Comparison of ENCODE assay signal across 32 cellular contexts in genomic region chr12:80711866-80712265, GRCh38. TPM values are rescaled to one million over a fixed set of nuclear protein-coding genes. Genes with fewer than 3 reads are reported as not detected.
"Had no signal": no experiment of that assay in that cellular context is flagged by ENCODE, and none has a peak within 500 bp of the region (broad histone marks: within the 10 kb centered on the region; RNA-seq: fewer than 3 reads in every experiment).

No MANE protein-coding gene starts in this region.

- H3K9me3 Mint-ChIP-seq: activated CD4-positive, alpha-beta memory T cell treated with anti-CD3 and anti-CD28 coated beads, Interleukin-2, amount 10 ng/mL, durations not matched to agents 7 days and 5 days; activated CD4-positive, alpha-beta T cell treated with anti-CD3 and anti-CD28 coated beads, Interleukin-2, amount 10 ng/mL, durations not matched to agents 7 days and 5 days; activated naive CD4-positive, alpha-beta T cell treated with anti-CD3 and anti-CD28 coated beads, Interleukin-2, amount 10 ng/mL, durations not matched to agents 7 days and 5 days; activated naive CD8-positive, alpha-beta T cell treated with anti-CD3 and anti-CD28 coated beads, Interleukin-2, amount 10 ng/mL, durations not matched to agents 7 days and 5 days; activated T-cell treated with anti-CD3 and anti-CD28 coated beads, Interleukin-2, amount 50 U/mL, for 24 hours; dendritic cell treated with granulocyte-macrophage colony-stimulating factor and Interleukin-4, amounts not matched to agents 40 ng/mL and 50 ng/mL, for 4 days; endodermal cell; WTC11 had no signal

- H3K4me3 Mint-ChIP-seq: activated CD4-positive, alpha-beta memory T cell treated with anti-CD3 and anti-CD28 coated beads, Interleukin-2, amount 10 ng/mL, durations not matched to agents 7 days and 5 days; activated CD4-positive, alpha-beta T cell treated with anti-CD3 and anti-CD28 coated beads, Interleukin-2, amount 10 ng/mL, durations not matched to agents 7 days and 5 days; activated naive CD4-positive, alpha-beta T cell treated with anti-CD3 and anti-CD28 coated beads, Interleukin-2, amount 10 ng/mL, durations not matched to agents 7 days and 5 days; activated naive CD8-positive, alpha-beta T cell treated with anti-CD3 and anti-CD28 coated beads, Interleukin-2, amount 10 ng/mL, durations not matched to agents 7 days and 5 days; activated T-cell treated with anti-CD3 and anti-CD28 coated beads, Interleukin-2, amount 50 U/mL, for 24 hours; activated T-cell treated with anti-CD3 and anti-CD28 coated beads, Interleukin-2, amount 50 U/mL, for 72 hours; dendritic cell treated with granulocyte-macrophage colony-stimulating factor and Interleukin-4, amounts not matched to agents 40 ng/mL and 50 ng/mL, for 4 days; endodermal cell; T-helper 17 cell; WTC11 had no signal

- H3K4me3 ChIP-seq: ascending aorta, breast epithelium, cardiac muscle cell, colonic mucosa, dorsolateral prefrontal cortex, esophagus muscularis mucosa, gastroesophageal sphincter had no signal

- H3K9me3 ChIP-seq: ascending aorta, breast epithelium, colonic mucosa, esophagus muscularis mucosa, gastroesophageal sphincter had no signal

- H3K36me3 ChIP-seq: ascending aorta, breast epithelium, cardiac muscle cell, colonic mucosa, esophagus muscularis mucosa, gastroesophageal sphincter had no signal

- ATAC-seq: activated naive CD4-positive, alpha-beta T cell treated with anti-CD3 and anti-CD28 coated beads, Interleukin-2, amount 50 U/mL, for 72 hours; activated T-cell treated with anti-CD3 and anti-CD28 coated beads, Interleukin-2, amount 50 U/mL, for 72 hours; foreskin keratinocyte; gastroesophageal sphincter; T-helper 17 cell; WTC11 had no signal

- H3K4me1 Mint-ChIP-seq: activated CD4-positive, alpha-beta T cell treated with anti-CD3 and anti-CD28 coated beads, Interleukin-2, amount 10 ng/mL, durations not matched to agents 7 days and 5 days; activated naive CD4-positive, alpha-beta T cell treated with anti-CD3 and anti-CD28 coated beads, Interleukin-2, amount 10 ng/mL, durations not matched to agents 7 days and 5 days; T-helper 17 cell had no signal

- H3K27ac ChIP-seq: ascending aorta, breast epithelium, cardiac muscle cell, colonic mucosa, dorsolateral prefrontal cortex, esophagus muscularis mucosa, foreskin keratinocyte, gastroesophageal sphincter had no signal

- H3K27me3 ChIP-seq: ascending aorta had no signal

- H3K27ac Mint-ChIP-seq: activated CD4-positive, alpha-beta memory T cell treated with anti-CD3 and anti-CD28 coated beads, Interleukin-2, amount 10 ng/mL, durations not matched to agents 7 days and 5 days; activated CD4-positive, alpha-beta T cell treated with anti-CD3 and anti-CD28 coated beads, Interleukin-2, amount 10 ng/mL, durations not matched to agents 7 days and 5 days; activated naive CD4-positive, alpha-beta T cell treated with anti-CD3 and anti-CD28 coated beads, Interleukin-2, amount 10 ng/mL, durations not matched to agents 7 days and 5 days; activated naive CD4-positive, alpha-beta T cell treated with anti-CD3 and anti-CD28 coated beads, Interleukin-2, amount 50 U/mL, for 72 hours; activated naive CD8-positive, alpha-beta T cell treated with anti-CD3 and anti-CD28 coated beads, Interleukin-2, amount 10 ng/mL, durations not matched to agents 7 days and 5 days; activated T-cell treated with anti-CD3 and anti-CD28 coated beads, Interleukin-2, amount 50 U/mL, for 24 hours; activated T-cell treated with anti-CD3 and anti-CD28 coated beads, Interleukin-2, amount 50 U/mL, for 72 hours; dendritic cell treated with granulocyte-macrophage colony-stimulating factor and Interleukin-4, amounts not matched to agents 40 ng/mL and 50 ng/mL, for 4 days; endodermal cell; T-helper 17 cell; WTC11 had no signal

- H3K4me1 ChIP-seq: ascending aorta, breast epithelium, colonic mucosa, foreskin keratinocyte had no signal

- H3K36me3 Mint-ChIP-seq: activated naive CD4-positive, alpha-beta T cell treated with anti-CD3 and anti-CD28 coated beads, Interleukin-2, amount 10 ng/mL, durations not matched to agents 7 days and 5 days; activated naive CD8-positive, alpha-beta T cell treated with anti-CD3 and anti-CD28 coated beads, Interleukin-2, amount 10 ng/mL, durations not matched to agents 7 days and 5 days; WTC11 had no signal

- DNase-seq: activated CD4-positive, alpha-beta memory T cell treated with anti-CD3 and anti-CD28 coated beads, Interleukin-2, amount 10 ng/mL, durations not matched to agents 7 days and 5 days; activated CD4-positive, alpha-beta T cell treated with anti-CD3 and anti-CD28 coated beads for 1 hour; activated CD4-positive, alpha-beta T cell treated with anti-CD3 and anti-CD28 coated beads for 4 hours; activated CD4-positive, alpha-beta T cell treated with anti-CD3 and anti-CD28 coated beads, Interleukin-2, amount 10 ng/mL, durations not matched to agents 7 days and 5 days; activated CD4-positive, alpha-beta T cell treated with anti-CD3 and anti-CD28 coated beads, Interleukin-2, amount 50 U/mL, for 4 hours; activated CD8-positive, alpha-beta memory T cell treated with anti-CD3 and anti-CD28 coated beads, Interleukin-2, amount 50 U/mL, for 48 hours; activated gamma-delta T cell; activated naive CD4-positive, alpha-beta T cell; activated naive CD4-positive, alpha-beta T cell treated with anti-CD3 and anti-CD28 coated beads, Interleukin-2, amount 10 ng/mL, durations not matched to agents 7 days and 5 days; activated naive CD8-positive, alpha-beta T cell treated with anti-CD3 and anti-CD28 coated beads, Interleukin-2, amount 10 ng/mL, durations not matched to agents 7 days and 5 days; activated T-cell treated with anti-CD3 and anti-CD28 coated beads for 4 hours; activated T-cell treated with anti-CD3 and anti-CD28 coated beads, Interleukin-2, amount 50 U/mL, for 24 hours; activated T-cell treated with anti-CD3 and anti-CD28 coated beads, Interleukin-2, amount 50 U/mL, for 72 hours; central memory CD4-positive, alpha-beta T cell; cerebellar nuclear complex; colonic mucosa; dorsolateral prefrontal cortex; effector memory CD4-positive, alpha-beta T cell; endodermal cell; erythroblast; foreskin keratinocyte; T-helper 1 cell; T-helper 17 cell had no signal

RNA-seq across cellular contexts. Expression of gene MYF6, which starts 4.4 kb away (rescaled TPM):
- total RNA-seq: activated CD4-positive, alpha-beta memory T cell treated with anti-CD3 and anti-CD28 coated beads, Interleukin-2, amount 10 ng/mL, durations not matched to agents 7 days and 5 days; activated CD4-positive, alpha-beta T cell treated with anti-CD3 and anti-CD28 coated beads, Interleukin-2, amount 10 ng/mL, durations not matched to agents 7 days and 5 days; activated naive CD4-positive, alpha-beta T cell treated with anti-CD3 and anti-CD28 coated beads, Interleukin-2, amount 50 U/mL, for 72 hours; activated naive CD8-positive, alpha-beta T cell treated with anti-CD3 and anti-CD28 coated beads, Interleukin-2, amount 10 ng/mL, durations not matched to agents 7 days and 5 days; activated T-cell treated with anti-CD3 and anti-CD28 coated beads, Interleukin-2, amount 50 U/mL, for 72 hours; ascending aorta; breast epithelium; cardiac muscle cell; colonic mucosa; foreskin keratinocyte; gastroesophageal sphincter; glomerular endothelial cell; T-helper 17 cell had no signal
- polyA plus RNA-seq: cardiac muscle cell, foreskin keratinocyte had no signal

RNA-seq across cellular contexts. Expression of gene MYF5, which starts 4.8 kb away (rescaled TPM):
- total RNA-seq: activated CD4-positive, alpha-beta memory T cell treated with anti-CD3 and anti-CD28 coated beads, Interleukin-2, amount 10 ng/mL, durations not matched to agents 7 days and 5 days; activated CD4-positive, alpha-beta T cell treated with anti-CD3 and anti-CD28 coated beads, Interleukin-2, amount 10 ng/mL, durations not matched to agents 7 days and 5 days; activated naive CD4-positive, alpha-beta T cell treated with anti-CD3 and anti-CD28 coated beads, Interleukin-2, amount 50 U/mL, for 72 hours; activated naive CD8-positive, alpha-beta T cell treated with anti-CD3 and anti-CD28 coated beads, Interleukin-2, amount 10 ng/mL, durations not matched to agents 7 days and 5 days; activated T-cell treated with anti-CD3 and anti-CD28 coated beads, Interleukin-2, amount 50 U/mL, for 72 hours; ascending aorta; breast epithelium; cardiac muscle cell; colonic mucosa; dorsolateral prefrontal cortex; endodermal cell; esophagus muscularis mucosa; foreskin keratinocyte; gastroesophageal sphincter; glomerular endothelial cell; T-helper 17 cell; WTC11 had no signal
- polyA plus RNA-seq: cardiac muscle cell, foreskin keratinocyte had no signal
